ENCODE assay signal across 1 cellular context in genomic region chr7:116439005-116439404, GRCh38.
TF ChIP-seq lines count a peak whose summit lies in the region.

No MANE protein-coding gene starts in this region.

TF ChIP-seq in K562, 482 proteins besides CTCF, POLR2A, EP300 and RAD21 (continued from another document and continues in another):
- no peak for TF ChIP-seq UBTF (IDR thresholded peaks at IDR 0.05; ENCODE audit: borderline replicate concordance in 1 of 2, low read depth in 2 of 2, low read length in 2 of 2)
- no peak for TF ChIP-seq HMGXB4 (CRISPR knock-in tag; IDR thresholded peaks at IDR 0.05)
- TF ChIP-seq ZNF75A (CRISPR knock-in tag; IDR thresholded peaks at IDR 0.05): no peak
- TF ChIP-seq ZNF12 (CRISPR knock-in tag; IDR thresholded peaks at IDR 0.05): no peak
- TF ChIP-seq ZNF780A (CRISPR knock-in tag; IDR thresholded peaks at IDR 0.05): no peak
- peak; percentile 78 for TF ChIP-seq SMARCE1 (IDR thresholded peaks at IDR 0.05)
- TF ChIP-seq RBBP5 (IDR thresholded peaks at IDR 0.05; ENCODE audit: borderline replicate concordance, insufficient read depth, low read length, poor library complexity, severe bottlenecking): no peak
- no peak for TF ChIP-seq EZH2 (IDR thresholded peaks at IDR 0.05; ENCODE audit: borderline replicate concordance, low read depth, low read length)
- TF ChIP-seq ZSCAN29 (IDR thresholded peaks at IDR 0.05): no peak
- TF ChIP-seq NFE2 (IDR thresholded peaks at IDR 0.05; ENCODE audit: low read depth): no peak
- TF ChIP-seq CXXC5 (CRISPR knock-in tag; IDR thresholded peaks at IDR 0.05): 0 out of 2 replicates have a peak, but pooled peaks have one; percentile 44
- no peak for TF ChIP-seq ZZZ3 (IDR thresholded peaks at IDR 0.05)
- no peak for TF ChIP-seq ZBTB1 (CRISPR knock-in tag; IDR thresholded peaks at IDR 0.05; ENCODE audit: borderline replicate concordance, low read depth)
- TF ChIP-seq HCFC1 (IDR thresholded peaks at IDR 0.05; ENCODE audit: low read depth, low read length): no peak
- TF ChIP-seq ZFP91 (CRISPR knock-in tag; IDR thresholded peaks at IDR 0.05): no peak
- no peak for TF ChIP-seq CGGBP1 (CRISPR knock-in tag; IDR thresholded peaks at IDR 0.05)
- TF ChIP-seq RFX7 (CRISPR knock-in tag; IDR thresholded peaks at IDR 0.05): no peak
- no peak for TF ChIP-seq RBM17 (IDR thresholded peaks at IDR 0.05; ENCODE audit: borderline replicate concordance, low read depth, low read length)
- TF ChIP-seq ZNF436 (CRISPR knock-in tag; IDR thresholded peaks at IDR 0.05): no peak
- TF ChIP-seq TAF9B (IDR thresholded peaks at IDR 0.05; ENCODE audit: partially characterized antibody): peak; percentile 38
- TF ChIP-seq TRIM25 (IDR thresholded peaks at IDR 0.05; ENCODE audit: borderline replicate concordance): no peak
- TF ChIP-seq SIN3A (IDR thresholded peaks at IDR 0.05; ENCODE audit: borderline replicate concordance in 2 of 2, control insufficient read depth in 1 of 2, low read depth in 2 of 2, low read length in 2 of 2): no peak
- TF ChIP-seq MTA3 (IDR thresholded peaks at IDR 0.05; ENCODE audit: borderline replicate concordance): no peak
- TF ChIP-seq EHMT2 (IDR thresholded peaks at IDR 0.05): peak; percentile 78
- TF ChIP-seq DNMT1 (IDR thresholded peaks at IDR 0.05): no peak
- TF ChIP-seq ZNF165 (CRISPR knock-in tag; IDR thresholded peaks at IDR 0.05; ENCODE audit: borderline replicate concordance): no peak
- TF ChIP-seq NFRKB (IDR thresholded peaks at IDR 0.05; ENCODE audit: low read depth): no peak
- no peak for TF ChIP-seq CUX1 (CRISPR knock-in tag; IDR thresholded peaks at IDR 0.05)
- no peak for TF ChIP-seq MAX (CRISPR knock-in tag; IDR thresholded peaks at IDR 0.05)
- TF ChIP-seq ZNF282 (CRISPR knock-in tag; IDR thresholded peaks at IDR 0.05): no peak
- TF ChIP-seq ZNF79 (CRISPR knock-in tag; IDR thresholded peaks at IDR 0.05; ENCODE audit: low read depth): no peak
- no peak for TF ChIP-seq ZNF280B (CRISPR knock-in tag; IDR thresholded peaks at IDR 0.05)
- TF ChIP-seq JUNB (CRISPR knock-in tag; conservative IDR thresholded peaks at IDR 0.05): no peak
- no peak for TF ChIP-seq THAP12 (CRISPR knock-in tag; IDR thresholded peaks at IDR 0.05)
- no peak for TF ChIP-seq NR2C1 (IDR thresholded peaks at IDR 0.05)
- 0 out of 2 replicates have a peak, but pooled peaks have one; percentile 24 for TF ChIP-seq NR2C1 (tag; IDR thresholded peaks at IDR 0.05)
- TF ChIP-seq SMC3 (conservative IDR thresholded peaks at IDR 0.05; ENCODE audit: insufficient read depth, low read depth, low read length): no peak
- no peak for TF ChIP-seq ZBTB49 (CRISPR knock-in tag; IDR thresholded peaks at IDR 0.05; ENCODE audit: borderline replicate concordance)
- TF ChIP-seq CBFA2T3 (IDR thresholded peaks at IDR 0.05): peak; percentile 96
- TF ChIP-seq RB1 (IDR thresholded peaks at IDR 0.05; ENCODE audit: low read depth): no peak
- TF ChIP-seq TFE3 (CRISPR knock-in tag; IDR thresholded peaks at IDR 0.05): no peak
